In genomic region chr11:98601181-98601773, GRCh38 we compare ENCODE assay signal across 19 cellular contexts.
DNase-seq lines count a peak whose midpoint lies in the region; ATAC-seq and FAIRE-seq lines count a peak whose summit lies in the region.
"Had no signal": no experiment of that assay in that cellular context is flagged by ENCODE, and none has a peak within 500 bp of the region (broad histone marks: within the 10 kb centered on the region; RNA-seq: fewer than 3 reads in every experiment).

No MANE protein-coding gene starts in this region.

- H3K27ac Mint-ChIP-seq in naive thymus-derived CD8-positive, alpha-beta T cell: no peak overlapping the region
- H3K27ac Mint-ChIP-seq: B cell; T-helper 1 cell treated with Interleukin-12 subunit alpha and Interleukin-12 subunit beta and Interleukin-4 antibody, amounts not matched to agents 30 μg/mL and 1 μg/mL, for 36 hours; type B pancreatic cell had no signal

- no peak overlapping the region for H3K4me3 Mint-ChIP-seq in naive thymus-derived CD8-positive, alpha-beta T cell
- H3K4me3 Mint-ChIP-seq: B cell; stimulated activated naive CD8-positive, alpha-beta T cell treated with anti-CD3 and anti-CD28 coated beads, Interleukin-15, amount 100 ng/mL, for 72 hours; T-helper 1 cell treated with Interleukin-12 subunit alpha and Interleukin-12 subunit beta and Interleukin-4 antibody, amounts not matched to agents 30 μg/mL and 1 μg/mL, for 36 hours; type B pancreatic cell had no signal

- peak; percentile 54 for FAIRE-seq in HTR-8/SVneo (lab: Jason Lieb, UNC)

- no peaks in the 10 kb centered on the region for H3K36me3 Mint-ChIP-seq in naive thymus-derived CD8-positive, alpha-beta T cell
- H3K36me3 Mint-ChIP-seq: type B pancreatic cell had no signal

- H3K9me3 Mint-ChIP-seq in naive thymus-derived CD8-positive, alpha-beta T cell: peaks cover 0 to 28% (median 9%) of the 10 kb centered on the region in 9 donors
- H3K9me3 Mint-ChIP-seq: type B pancreatic cell had no signal

- POLR2A ChIA-PET in naive thymus-derived CD8-positive, alpha-beta T cell (lab: Charles Lee): no interaction called here

- no peaks in the 10 kb centered on the region for H3K4me1 Mint-ChIP-seq in naive thymus-derived CD8-positive, alpha-beta T cell
- H3K4me1 Mint-ChIP-seq: B cell; stimulated activated naive CD8-positive, alpha-beta T cell treated with anti-CD3 and anti-CD28 coated beads, Interleukin-15, amount 100 ng/mL, for 72 hours had no signal

- H3K27me3 Mint-ChIP-seq in naive thymus-derived CD8-positive, alpha-beta T cell: no peaks in the 10 kb centered on the region
- H3K27me3 Mint-ChIP-seq: B cell; stimulated activated naive CD8-positive, alpha-beta T cell treated with anti-CD3 and anti-CD28 coated beads, Interleukin-15, amount 100 ng/mL, for 72 hours; type B pancreatic cell had no signal

- ATAC-seq in naive thymus-derived CD8-positive, alpha-beta T cell: no peak
- ATAC-seq in GM19328 (IDR thresholded peaks at IDR 0.05; ENCODE audit: unreplicated experiment) (no peak), HG02610 (IDR thresholded peaks at IDR 0.05; ENCODE audit: unreplicated experiment) (no peak)
- ATAC-seq: stimulated activated naive CD8-positive, alpha-beta T cell treated with anti-CD3 and anti-CD28 coated beads, Interleukin-15, amount 100 ng/mL, for 72 hours had no signal

- DNase-seq in HTR-8/SVneo (ENCODE audit: insufficient read length, low spot score) (no peak), MV-4-11 (lab: John Stamatoyannopoulos, UW) (peak; percentile 21), UCSD-AML1 (lab: John Stamatoyannopoulos, UW; ENCODE audit: unreplicated experiment) (peak; percentile 13), midbrain (lab: John Stamatoyannopoulos, UW) (peak; percentile 1)
- no peak for DNase-seq in naive thymus-derived CD8-positive, alpha-beta T cell
- DNase-seq: activated CD4-positive, alpha-beta T cell treated with anti-CD3 and anti-CD28 coated beads, Interleukin-2, amount 50 U/mL, for 4 hours; activated effector memory CD4-positive, alpha-beta T cell treated with Interleukin-2 at 50 U/mL for 16 hours; cortex of kidney; DND-41; left ventricle myocardium inferior; NCI-H2029; spleen; stimulated activated CD4-positive, alpha-beta T cell treated with anti-CD3 and anti-CD28 coated beads, Interleukin-4, amount 100 ng/mL, for 24 hours; stimulated activated naive CD8-positive, alpha-beta T cell treated with anti-CD3 and anti-CD28 coated beads, Interleukin-15, amount 100 ng/mL, for 72 hours had no signal

Comparison
In these comparisons a context has a peak if more than half of its experiments do, and no peak if none do; other contexts are left out.
1. DNase-seq: peak in MV-4-11 (single experiment), UCSD-AML1 (single experiment) and midbrain (single experiment); none in HTR-8/SVneo (single experiment) and naive thymus-derived CD8-positive, alpha-beta T cell (0 of 10).